8 cellular contexts compared by ENCODE assay signal in the genomic region with DNA sequence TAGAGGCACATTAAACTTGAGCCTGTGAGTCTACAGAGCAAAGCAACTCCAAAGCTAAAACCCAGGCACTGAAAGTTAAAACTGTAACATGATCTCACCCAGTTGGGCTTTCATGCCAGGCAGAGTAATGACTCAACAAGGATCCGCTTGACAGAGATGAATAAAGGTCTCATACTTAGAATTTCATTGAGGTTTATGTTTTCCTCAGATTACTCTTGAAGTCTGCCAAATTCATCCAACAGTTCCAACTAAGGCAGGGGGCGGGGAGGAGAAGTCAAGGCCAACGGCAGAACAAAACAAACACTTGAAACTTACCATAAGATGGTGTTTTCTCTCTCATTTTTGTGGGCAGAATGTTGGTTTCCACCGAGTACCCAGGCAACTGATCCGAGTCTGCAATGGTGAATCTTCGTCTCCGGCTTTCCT. TPM values are rescaled to one million over a fixed set of nuclear protein-coding genes. Genes with fewer than 3 reads are reported as not detected.
DNase-seq lines count a peak whose midpoint lies in the region; ATAC-seq, FAIRE-seq and TF ChIP-seq lines count a peak whose summit lies in the region.

No MANE protein-coding gene starts in this region.

- H3K36me3 Mint-ChIP-seq in neural crest cell (ENCODE audit: low read depth) (peaks cover 24% of the 10 kb centered on the region), immature natural killer cell (no peaks in the 10 kb centered on the region)

- H3K4me3 ChIP-seq in esophagus muscularis mucosa, result peak overlapping the region in 2 of 4 donors; percentile 10 to 18

- intact Hi-C loops in esophagus muscularis mucosa (cut with DNase I), result loop anchor here (5.0 kb wide), 2 partner anchors 37 to 97 kb away; no protein-coding TSS in a partner anchor

- H3K4me1 ChIP-seq in esophagus muscularis mucosa, result peaks cover 29 to 48% (median 46%) of the 10 kb centered on the region in 4 donors

- no peak for TF ChIP-seq EP300 in esophagus muscularis mucosa (IDR thresholded peaks at IDR 0.05)

- H3K27ac ChIP-seq in esophagus muscularis mucosa (replicated peaks in 1 of 4), result peak overlapping the region; percentile 84 to 89 (median 86)

- no peak overlapping the region for H3K4me3 Mint-ChIP-seq in neural crest cell
- no peak overlapping the region for H3K4me3 Mint-ChIP-seq in immature natural killer cell

- ATAC-seq in GM21717 (IDR thresholded peaks at IDR 0.05; ENCODE audit: unreplicated experiment), result peak; percentile 82

- H3K9me3 Mint-ChIP-seq in neural crest cell, result no peaks in the 10 kb centered on the region
- H3K9me3 Mint-ChIP-seq in immature natural killer cell, result no peaks in the 10 kb centered on the region

- H3K27ac Mint-ChIP-seq in neural crest cell (ENCODE audit: unreplicated experiment) (peak overlapping the region; percentile 28), immature natural killer cell (no peak overlapping the region)

- DNase-seq in AG08395 (ENCODE audit: low spot score), result peak; percentile 91
- DNase-seq in RCC 7860 (ENCODE audit: low spot score), result peak; percentile 96
- DNase-seq in esophagus muscularis mucosa (ENCODE audit: extremely low spot score), result no peak
- DNase-seq in neural crest cell (ENCODE audit: low read depth, low spot score), result no peak
- DNase-seq in GM20000 (ENCODE audit: low spot score), result no peak
- DNase-seq in effector CD4-positive, alpha-beta T cell, result no peak
- DNase-seq in immature natural killer cell, result no peak

- H3K4me1 Mint-ChIP-seq in neural crest cell (peaks cover 14% of the 10 kb centered on the region), immature natural killer cell (no peaks in the 10 kb centered on the region)

- TF ChIP-seq CTCF in esophagus muscularis mucosa (IDR thresholded peaks at IDR 0.05), result no peak
- no peak for TF ChIP-seq CTCF in neural crest cell (conservative IDR thresholded peaks at IDR 0.05)
- TF ChIP-seq CTCF in GM20000 (IDR thresholded peaks at IDR 0.05; ENCODE audit: extremely low read depth, missing control alignments), result no peak

- H3K9me3 ChIP-seq in esophagus muscularis mucosa, result no peaks in the 10 kb centered on the region

- no peaks in the 10 kb centered on the region for H3K27me3 Mint-ChIP-seq in neural crest cell (ENCODE audit: low read depth)
- peaks cover 0 to 4% (median 0%) of the 10 kb centered on the region in 3 donors for H3K27me3 Mint-ChIP-seq in immature natural killer cell (ENCODE audit: low read depth in 3 of 3)

- WGBS in esophagus muscularis mucosa, result 15% methylated on average over 7 of the region's 7 CpGs

- no peaks in the 10 kb centered on the region for H3K27me3 ChIP-seq in esophagus muscularis mucosa

- peaks cover 0 to 35% (median 10%) of the 10 kb centered on the region in 4 donors for H3K36me3 ChIP-seq in esophagus muscularis mucosa

- FAIRE-seq in RCC 7860 (lab: Jason Lieb, UNC), result peak; percentile 99

- TF ChIP-seq POLR2A in esophagus muscularis mucosa (IDR thresholded peaks at IDR 0.05; ENCODE audit: low read depth), result no peak

RNA-seq across cellular contexts. Expression of a gene that starts 54.0 kb away (rescaled TPM):
- total RNA-seq in esophagus muscularis mucosa (1 to 10 TPM in 2 of 4 donors, under 1 TPM in 2; 0.63 to 2.7 (median 1.2) TPM), neural crest cell (0.28 and 0.52 TPM in 2 replicates)
- polyA plus RNA-seq in immature natural killer cell, result 10 to 100 TPM; 31.2 to 54.3 (median 35.2) TPM

Comparison
In these comparisons a context has a peak if more than half of its experiments do, and no peak if none do; other contexts are left out.
1. DNase-seq: peak in AG08395 (single experiment) and RCC 7860 (single experiment); none in esophagus muscularis mucosa (single experiment), neural crest cell (single experiment), GM20000 (single experiment), effector CD4-positive, alpha-beta T cell (single experiment) and immature natural killer cell (0 of 3).